In the genomic region with DNA sequence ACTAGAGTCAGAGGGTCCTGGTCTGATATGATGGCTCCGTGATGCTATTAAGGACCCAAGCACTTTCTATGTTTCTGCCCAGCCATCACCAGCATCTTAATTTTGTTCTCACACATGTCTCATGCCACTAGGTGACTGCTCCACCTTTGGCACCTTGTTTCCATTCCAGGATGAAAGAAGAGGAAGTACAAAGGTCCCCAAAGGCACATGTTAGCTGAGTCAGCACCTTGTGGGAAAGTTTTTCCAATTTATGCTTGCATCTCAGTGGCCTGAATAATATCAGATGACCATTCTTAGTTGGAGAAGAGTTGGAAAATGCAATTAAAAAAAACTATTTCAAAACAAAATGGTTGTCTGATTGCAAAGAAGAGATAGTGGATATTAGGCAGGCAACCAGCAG, we compare ENCODE assay signal across 20 cellular contexts.
DNase-seq lines count a peak whose midpoint lies in the region; ATAC-seq, FAIRE-seq and TF ChIP-seq lines count a peak whose summit lies in the region.
"Had no signal": no experiment of that assay in that cellular context is flagged by ENCODE, and none has a peak within 500 bp of the region (broad histone marks: within the 10 kb centered on the region; RNA-seq: fewer than 3 reads in every experiment).

No MANE protein-coding gene starts in this region.

- no peak overlapping the region for H3K4me3 ChIP-seq in K562
- H3K4me3 ChIP-seq in hepatocyte = no peak overlapping the region
- H3K4me3 ChIP-seq in small intestine (ENCODE audit: low read depth in 1 of 2, low read length in 2 of 2) = no peak overlapping the region
- H3K4me3 ChIP-seq in thyroid gland (replicated peaks in 1 of 3) = no peak overlapping the region
- H3K4me3 ChIP-seq: BLaER1, HAP-1 had no signal

- H3K27me3 ChIP-seq in K562 (ENCODE audit: control insufficient read depth in 2 of 2, insufficient read depth in 2 of 2, low read length in 2 of 2) (no peaks in the 10 kb centered on the region), hepatocyte (no peaks in the 10 kb centered on the region), small intestine (ENCODE audit: control insufficient read depth in 2 of 2, insufficient read depth in 2 of 2, low read length in 2 of 2) (no peaks in the 10 kb centered on the region), thyroid gland (no peaks in the 10 kb centered on the region)
- H3K27me3 ChIP-seq: BLaER1 had no signal

- H3K4me1 ChIP-seq in K562 (replicated peaks in 1 of 2; ENCODE audit: control insufficient read depth in 2 of 2, insufficient read depth in 2 of 2, low read length in 2 of 2) (no peaks in the 10 kb centered on the region), hepatocyte (ENCODE audit: insufficient read depth) (no peaks in the 10 kb centered on the region), small intestine (ENCODE audit: control insufficient read depth in 2 of 2, insufficient read depth in 1 of 2, low read depth in 1 of 2, low read length in 1 of 2) (no peaks in the 10 kb centered on the region), thyroid gland (peaks cover 0 to 4% of the 10 kb centered on the region in 2 donors)
- H3K4me1 ChIP-seq: BLaER1, Caco-2, HAP-1 had no signal

- H3K9me1 ChIP-seq in K562 (ENCODE audit: control insufficient read depth, insufficient read depth, low read length) = no peaks in the 10 kb centered on the region

- no peaks in the 10 kb centered on the region for H3K9me2 ChIP-seq in hepatocyte (replicated peaks; ENCODE audit: insufficient read depth)

- TF ChIP-seq RAD21 in K562 (CRISPR knock-in tag; conservative IDR thresholded peaks at IDR 0.05 in 1 of 2, IDR thresholded peaks at IDR 0.05 in 1 of 2) = no peak

- no peaks in the 10 kb centered on the region for H3K36me3 ChIP-seq in K562 (ENCODE audit: control insufficient read depth, insufficient read depth, low read length)
- H3K36me3 ChIP-seq in hepatocyte (replicated peaks; ENCODE audit: insufficient read depth, low read depth) = no peaks in the 10 kb centered on the region
- no peaks in the 10 kb centered on the region for H3K36me3 ChIP-seq in small intestine (ENCODE audit: control insufficient read depth in 2 of 2, insufficient read depth in 2 of 2, low read length in 2 of 2)
- H3K36me3 ChIP-seq in thyroid gland = no peaks in the 10 kb centered on the region
- H3K36me3 ChIP-seq: BLaER1, HAP-1 had no signal

- H3K9ac ChIP-seq in K562 (ENCODE audit: insufficient read depth in 1 of 2, low read depth in 2 of 2, low read length in 2 of 2) = no peak overlapping the region
- H3K9ac ChIP-seq: BLaER1 had no signal

- 0 out of 2 replicates have a peak, but pooled peaks cover 1% of the 10 kb centered on the region for H3K9me3 ChIP-seq in K562 (replicated peaks; ENCODE audit: control insufficient read depth, insufficient read depth, low read depth, low read length)
- no peaks in the 10 kb centered on the region for H3K9me3 ChIP-seq in hepatocyte (ENCODE audit: low read depth)
- H3K9me3 ChIP-seq in small intestine (ENCODE audit: control insufficient read depth, low read depth) = peaks cover 1% of the 10 kb centered on the region
- H3K9me3 ChIP-seq in thyroid gland = no peaks in the 10 kb centered on the region
- H3K9me3 ChIP-seq: HAP-1 had no signal

- H3K4me2 ChIP-seq in K562 (ENCODE audit: insufficient read depth, low read length) (no peak overlapping the region), hepatocyte (no peak overlapping the region)
- H3K4me2 ChIP-seq: BLaER1 had no signal

- 14% methylated on average over 1 of the region's 1 CpG for WGBS in K562 (ENCODE audit: insufficient coverage, low coverage, missing lambda C conversion rate)
- 89% methylated on average over 1 of the region's 1 CpG for WGBS in hepatocyte (ENCODE audit: low lambda C conversion rate, missing lambda C conversion rate)
- 88 to 97% (median 93%) methylated on average over 1 of the region's 1 CpG for WGBS in small intestine, 3 donors
- 92 to 97% methylated on average over 1 of the region's 1 CpG for WGBS in thyroid gland, 2 donors

- no peaks in the 10 kb centered on the region for H3K79me2 ChIP-seq in K562 (ENCODE audit: control insufficient read depth, insufficient read depth, low read length)
- no peaks in the 10 kb centered on the region for H3K79me2 ChIP-seq in hepatocyte

- TF ChIP-seq CTCF in K562 (IDR thresholded peaks at IDR 0.05 in 2 of 3, conservative IDR thresholded peaks at IDR 0.05 in 1 of 3; ENCODE audit: insufficient read depth in 2 of 3, low read depth in 1 of 3, low read length in 3 of 3) (no peak), hepatocyte (IDR thresholded peaks at IDR 0.05; ENCODE audit: poor library complexity) (no peak), thyroid gland (IDR thresholded peaks at IDR 0.05) (no peak)

- POLR2A ChIA-PET in K562 (lab: Yijun Ruan, JAX) = no interaction called here

- ATAC-seq in K562 (no peak), GM18867 (IDR thresholded peaks at IDR 0.05; ENCODE audit: unreplicated experiment) (no peak)
- ATAC-seq: CD8-positive, alpha-beta T cell had no signal

- TF ChIP-seq POLR2A in K562 (conservative IDR thresholded peaks at IDR 0.05) = no peak
- TF ChIP-seq POLR2A in thyroid gland (IDR thresholded peaks at IDR 0.05) = no peak

- H4K20me1 ChIP-seq in K562 (replicated peaks; ENCODE audit: control insufficient read depth, insufficient read depth, low read length) = no peaks in the 10 kb centered on the region
- no peaks in the 10 kb centered on the region for H4K20me1 ChIP-seq in hepatocyte (ENCODE audit: insufficient read depth, poor library complexity, severe bottlenecking)
- H4K20me1 ChIP-seq: BLaER1 had no signal

- CTCF ChIA-PET in K562 (lab: Yijun Ruan, JAX; ENCODE audit: low intra/inter-chr PET ratio) = interaction anchor here (0.6 kb wide), 1 partner anchor 9 kb away, joined by 3 read pairs; no protein-coding TSS in a partner anchor

- peak; percentile 34 for DNase-seq in HT-29 (ENCODE audit: low spot score)
- DNase-seq in K562 (ENCODE audit: extremely low read depth in 1 of 4, low spot score in 3 of 4) = no peak
- peak; percentile 10 for DNase-seq in hepatocyte (ENCODE audit: low spot score)
- DNase-seq in small intestine = peak; percentile 5
- DNase-seq in midbrain (lab: John Stamatoyannopoulos, UW) = no peak
- no peak for DNase-seq in thyroid gland
- DNase-seq: Caco-2; CD4-positive, CD25-positive, alpha-beta regulatory T cell; CD8-positive, alpha-beta T cell; DMS153; DND-41; GOT3 had no signal

- FAIRE-seq in K562 (lab: Jason Lieb, UNC) = no peak
- no peak for FAIRE-seq in small intestine (lab: Jason Lieb, UNC)
- FAIRE-seq: G401.6, GM12892, GM19239, H54 had no signal

- no peak overlapping the region for H3K27ac ChIP-seq in K562 (ENCODE audit: extremely low read depth, low read depth, low read length)
- no peak overlapping the region for H3K27ac ChIP-seq in hepatocyte
- no peak overlapping the region for H3K27ac ChIP-seq in small intestine (ENCODE audit: low read depth in 1 of 2, low read length in 1 of 2)
- no peak overlapping the region for H3K27ac ChIP-seq in thyroid gland
- H3K27ac ChIP-seq: BLaER1, C4-2B had no signal

- no peak for TF ChIP-seq EP300 in K562 (IDR thresholded peaks at IDR 0.05; ENCODE audit: low read length)

- intact Hi-C loops in K562 (cut with micrococcal nuclease) = no loop called here
- intact Hi-C loops in thyroid gland (cut with DNase I) = no loop called here

- H2AFZ ChIP-seq in K562 (ENCODE audit: low read depth, low read length) = no peak overlapping the region
- no peak overlapping the region for H2AFZ ChIP-seq in hepatocyte

- in situ Hi-C loops in K562 (cut with MboI) = no loop called here

- no TSS peak for BruUV-seq in K562 (replicated peaks; lab: Mats Ljungman, UMichigan)

TF ChIP-seq in K562, 482 proteins besides CTCF, POLR2A, EP300 and RAD21:
- 0 out of 2 replicates have a peak, but pooled peaks have one; percentile 33 for TF ChIP-seq MAFF (IDR thresholded peaks at IDR 0.05; ENCODE audit: low read length)
- peak; percentile 34; the same call in 1 of the 2 replicates for TF ChIP-seq ZNF316 (IDR thresholded peaks at IDR 0.05)
- TF ChIP-seq C11orf30 (IDR thresholded peaks at IDR 0.05; ENCODE audit: low read depth) = peak; percentile 23; the same call in 1 of the 2 replicates
- peak; percentile 31; the same call in 1 of the 2 replicates for TF ChIP-seq MAFG (tag; conservative IDR thresholded peaks at IDR 0.05)
- TF ChIP-seq, protein P1, sequence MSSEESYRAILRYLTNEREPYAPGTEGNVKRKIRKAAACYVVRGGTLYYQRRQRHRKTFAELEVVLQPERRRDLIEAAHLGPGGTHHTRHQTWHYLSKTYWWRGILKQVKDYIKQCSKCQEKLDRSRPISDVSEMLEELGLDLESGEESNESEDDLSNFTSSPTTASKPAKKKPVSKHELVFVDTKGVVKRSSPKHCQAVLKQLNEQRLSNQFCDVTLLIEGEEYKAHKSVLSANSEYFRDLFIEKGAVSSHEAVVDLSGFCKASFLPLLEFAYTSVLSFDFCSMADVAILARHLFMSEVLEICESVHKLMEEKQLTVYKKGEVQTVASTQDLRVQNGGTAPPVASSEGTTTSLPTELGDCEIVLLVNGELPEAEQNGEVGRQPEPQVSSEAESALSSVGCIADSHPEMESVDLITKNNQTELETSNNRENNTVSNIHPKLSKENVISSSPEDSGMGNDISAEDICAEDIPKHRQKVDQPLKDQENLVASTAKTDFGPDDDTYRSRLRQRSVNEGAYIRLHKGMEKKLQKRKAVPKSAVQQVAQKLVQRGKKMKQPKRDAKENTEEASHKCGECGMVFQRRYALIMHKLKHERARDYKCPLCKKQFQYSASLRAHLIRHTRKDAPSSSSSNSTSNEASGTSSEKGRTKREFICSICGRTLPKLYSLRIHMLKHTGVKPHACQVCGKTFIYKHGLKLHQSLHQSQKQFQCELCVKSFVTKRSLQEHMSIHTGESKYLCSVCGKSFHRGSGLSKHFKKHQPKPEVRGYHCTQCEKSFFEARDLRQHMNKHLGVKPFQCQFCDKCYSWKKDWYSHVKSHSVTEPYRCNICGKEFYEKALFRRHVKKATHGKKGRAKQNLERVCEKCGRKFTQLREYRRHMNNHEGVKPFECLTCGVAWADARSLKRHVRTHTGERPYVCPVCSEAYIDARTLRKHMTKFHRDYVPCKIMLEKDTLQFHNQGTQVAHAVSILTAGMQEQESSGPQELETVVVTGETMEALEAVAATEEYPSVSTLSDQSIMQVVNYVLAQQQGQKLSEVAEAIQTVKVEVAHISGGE (CRISPR knock-in tag; IDR thresholded peaks at IDR 0.05) = no peak
- peak; percentile 49; the same call in 1 of the 2 replicates for TF ChIP-seq MAFK (IDR thresholded peaks at IDR 0.05; ENCODE audit: low read length)

Comparison
In these comparisons a context has a peak if more than half of its experiments do, and no peak if none do; other contexts are left out.
1. DNase-seq: peak in HT-29 (single experiment), hepatocyte (single experiment) and small intestine (single experiment); none in K562 (0 of 4), midbrain (single experiment) and thyroid gland (0 of 2).